Comparison of ENCODE assay signal across 37 cellular contexts in genomic region chr9:27331393-27331792, GRCh38. TPM values are rescaled to one million over a fixed set of nuclear protein-coding genes. Genes with fewer than 3 reads are reported as not detected.
"Had no signal": no experiment of that assay in that cellular context is flagged by ENCODE, and none has a peak within 500 bp of the region (broad histone marks: within the 10 kb centered on the region; RNA-seq: fewer than 3 reads in every experiment).

No MANE protein-coding gene starts in this region.

- H3K4me3 Mint-ChIP-seq: activated CD4-positive, alpha-beta memory T cell treated with anti-CD3 and anti-CD28 coated beads for 36 hours; activated CD4-positive, alpha-beta T cell treated with anti-CD3 and anti-CD28 coated beads for 36 hours; activated CD4-positive, alpha-beta T cell treated with anti-CD3 and anti-CD28 coated beads, Interleukin-2, amount 10 ng/mL, durations not matched to agents 24 days and 14 days; activated CD8-positive, alpha-beta memory T cell treated with anti-CD3 and anti-CD28 coated beads, Interleukin-2, amount 10 ng/mL, durations not matched to agents 7 days and 5 days; activated CD8-positive, alpha-beta T cell treated with anti-CD3 and anti-CD28 coated beads, Interleukin-2, amount 10 ng/mL, durations not matched to agents 7 days and 5 days; activated naive CD4-positive, alpha-beta T cell treated with anti-CD3 and anti-CD28 coated beads for 36 hours; activated naive CD4-positive, alpha-beta T cell treated with anti-CD3 and anti-CD28 coated beads, Interleukin-2, amount 50 U/mL, for 24 hours; activated naive CD8-positive, alpha-beta T cell treated with anti-CD3 and anti-CD28 coated beads for 36 hours; activated naive CD8-positive, alpha-beta T cell treated with anti-CD3 and anti-CD28 coated beads, Interleukin-2, amount 50 U/mL, for 24 hours; activated T-helper 1 cell treated with anti-CD3 and anti-CD28 coated beads, Interleukin-12 subunit alpha, Interleukin-12 subunit beta, Interleukin-2, Interleukin-4 antibody, amounts not matched to agents 30 ng/mL and 10 ng/mL and 1 ng/mL, durations not matched to agents 14 hours and 24 hours and 36 hours; central memory CD8-positive, alpha-beta T cell; dendritic cell treated with granulocyte-macrophage colony-stimulating factor and Interleukin-4, amounts not matched to agents 40 ng/mL and 50 ng/mL, for 4 days; endodermal cell had no signal

- H3K4me3 ChIP-seq: adrenal gland, body of pancreas, cardiac muscle cell, coronary artery, dorsolateral prefrontal cortex, gastrocnemius medialis, heart left ventricle had no signal

- H3K36me3 ChIP-seq: adrenal gland, cardiac muscle cell, gastrocnemius medialis, heart left ventricle had no signal

- ATAC-seq: activated CD4-positive, alpha-beta T cell treated with anti-CD3 and anti-CD28 coated beads for 36 hours; activated CD8-positive, alpha-beta memory T cell treated with anti-CD3 and anti-CD28 coated beads, Interleukin-2, amount 10 ng/mL, durations not matched to agents 7 days and 5 days; activated CD8-positive, alpha-beta T cell treated with anti-CD3 and anti-CD28 coated beads, Interleukin-2, amount 10 ng/mL, durations not matched to agents 7 days and 5 days; activated naive CD8-positive, alpha-beta T cell treated with anti-CD3 and anti-CD28 coated beads, Interleukin-2, amount 50 U/mL, for 24 hours; body of pancreas; esophagus mucosa; foreskin keratinocyte; gastrocnemius medialis; heart left ventricle had no signal

- H3K4me1 Mint-ChIP-seq: activated CD4-positive, alpha-beta T cell treated with anti-CD3 and anti-CD28 coated beads for 36 hours; activated CD8-positive, alpha-beta memory T cell treated with anti-CD3 and anti-CD28 coated beads, Interleukin-2, amount 10 ng/mL, durations not matched to agents 7 days and 5 days; activated naive CD4-positive, alpha-beta T cell treated with anti-CD3 and anti-CD28 coated beads, Interleukin-2, amount 50 U/mL, for 24 hours; activated naive CD8-positive, alpha-beta T cell treated with anti-CD3 and anti-CD28 coated beads for 36 hours; activated naive CD8-positive, alpha-beta T cell treated with anti-CD3 and anti-CD28 coated beads, Interleukin-2, amount 50 U/mL, for 24 hours; central memory CD8-positive, alpha-beta T cell had no signal

- H3K4me1 ChIP-seq: foreskin keratinocyte had no signal

- H3K36me3 Mint-ChIP-seq: activated CD4-positive, alpha-beta memory T cell treated with anti-CD3 and anti-CD28 coated beads for 36 hours; activated CD8-positive, alpha-beta memory T cell treated with anti-CD3 and anti-CD28 coated beads, Interleukin-2, amount 10 ng/mL, durations not matched to agents 7 days and 5 days; activated naive CD4-positive, alpha-beta T cell treated with anti-CD3 and anti-CD28 coated beads, Interleukin-2, amount 50 U/mL, for 24 hours; activated naive CD8-positive, alpha-beta T cell treated with anti-CD3 and anti-CD28 coated beads for 36 hours had no signal

- H3K27me3 Mint-ChIP-seq: dendritic cell treated with granulocyte-macrophage colony-stimulating factor and Interleukin-4, amounts not matched to agents 40 ng/mL and 50 ng/mL, for 4 days had no signal

- H3K27ac Mint-ChIP-seq: activated CD4-positive, alpha-beta memory T cell treated with anti-CD3 and anti-CD28 coated beads for 36 hours; activated CD4-positive, alpha-beta T cell treated with anti-CD3 and anti-CD28 coated beads for 36 hours; activated CD4-positive, alpha-beta T cell treated with anti-CD3 and anti-CD28 coated beads, Interleukin-2, amount 10 ng/mL, durations not matched to agents 24 days and 14 days; activated CD8-positive, alpha-beta memory T cell treated with anti-CD3 and anti-CD28 coated beads, Interleukin-2, amount 10 ng/mL, durations not matched to agents 7 days and 5 days; activated CD8-positive, alpha-beta T cell treated with anti-CD3 and anti-CD28 coated beads, Interleukin-2, amount 10 ng/mL, durations not matched to agents 7 days and 5 days; activated naive CD4-positive, alpha-beta T cell treated with anti-CD3 and anti-CD28 coated beads for 36 hours; activated naive CD4-positive, alpha-beta T cell treated with anti-CD3 and anti-CD28 coated beads, Interleukin-2, amount 50 U/mL, for 24 hours; activated naive CD8-positive, alpha-beta T cell treated with anti-CD3 and anti-CD28 coated beads for 36 hours; activated naive CD8-positive, alpha-beta T cell treated with anti-CD3 and anti-CD28 coated beads, Interleukin-2, amount 50 U/mL, for 24 hours; activated T-helper 1 cell treated with anti-CD3 and anti-CD28 coated beads, Interleukin-12 subunit alpha, Interleukin-12 subunit beta, Interleukin-2, Interleukin-4 antibody, amounts not matched to agents 30 ng/mL and 10 ng/mL and 1 ng/mL, durations not matched to agents 14 hours and 24 hours and 36 hours; activated T-helper 2 cell treated with anti-CD3 and anti-CD28 coated beads, Interferon-gamma antibody, Interleukin-2, Interleukin-4, amounts not matched to agents 10 μg/mL and 5 μg/mL and 100 μg/mL, durations not matched to agents 14 hours and 24 hours and 36 hours; dendritic cell treated with granulocyte-macrophage colony-stimulating factor and Interleukin-4, amounts not matched to agents 40 ng/mL and 50 ng/mL, for 4 days; endodermal cell had no signal

- H3K27me3 ChIP-seq: adrenal gland, body of pancreas, cardiac muscle cell, dorsolateral prefrontal cortex, foreskin keratinocyte, gastrocnemius medialis, heart left ventricle had no signal

- H3K9me3 ChIP-seq: adrenal gland, body of pancreas, gastrocnemius medialis, heart left ventricle had no signal

- H3K27ac ChIP-seq: adrenal gland, body of pancreas, cardiac muscle cell, coronary artery, foreskin keratinocyte, gastrocnemius medialis, heart left ventricle had no signal

- DNase-seq: activated CD4-positive, alpha-beta memory T cell treated with anti-CD3 and anti-CD28 coated beads for 36 hours; activated CD4-positive, alpha-beta T cell treated with anti-CD3 and anti-CD28 coated beads for 36 hours; activated CD4-positive, alpha-beta T cell treated with anti-CD3 and anti-CD28 coated beads, Interleukin-2, amount 10 ng/mL, durations not matched to agents 24 days and 14 days; activated CD4-positive, CD25-positive, alpha-beta regulatory T cell; activated CD4-positive, CD25-positive, alpha-beta regulatory T cell treated with anti-CD3 and anti-CD28 coated beads, Interleukin-2, amount 50 U/mL, for 72 hours; activated CD8-positive, alpha-beta memory T cell treated with anti-CD3 and anti-CD28 coated beads, Interleukin-2, amount 10 ng/mL, durations not matched to agents 7 days and 5 days; activated CD8-positive, alpha-beta memory T cell treated with anti-CD3 and anti-CD28 coated beads, Interleukin-2, amount 50 U/mL, for 4 hours; activated CD8-positive, alpha-beta T cell treated with anti-CD3 and anti-CD28 coated beads, Interleukin-2, amount 10 ng/mL, durations not matched to agents 7 days and 5 days; activated effector memory CD4-positive, alpha-beta T cell treated with anti-CD3 and anti-CD28 coated beads, Interleukin-2, amount 50 U/mL, for 16 hours; activated naive CD4-positive, alpha-beta T cell treated with anti-CD3 and anti-CD28 coated beads for 36 hours; activated naive CD8-positive, alpha-beta T cell treated with anti-CD3 and anti-CD28 coated beads for 36 hours; activated naive CD8-positive, alpha-beta T cell treated with anti-CD3 and anti-CD28 coated beads, Interleukin-2, amount 50 U/mL, for 24 hours; activated T-cell treated with anti-CD3 and anti-CD28 coated beads, Interleukin-2, amount 50 U/mL, for 1 hour; activated T-cell treated with anti-CD3 and anti-CD28 coated beads, Interleukin-2, amount 50 U/mL, for 48 hours; adrenal gland; amygdala; aorta; body of pancreas; dorsolateral prefrontal cortex; effector memory CD4-positive, alpha-beta T cell; endodermal cell; foreskin keratinocyte; gastrocnemius medialis; glutamatergic neuron; heart left ventricle; T-helper 1 cell; T-helper 2 cell had no signal

RNA-seq across cellular contexts. Expression of gene EQTN, which starts 34.4 kb away (rescaled TPM):
- total RNA-seq: activated CD4-positive, alpha-beta memory T cell treated with anti-CD3 and anti-CD28 coated beads for 36 hours; activated CD4-positive, alpha-beta T cell treated with anti-CD3 and anti-CD28 coated beads for 36 hours; activated CD4-positive, alpha-beta T cell treated with anti-CD3 and anti-CD28 coated beads, Interleukin-2, amount 10 ng/mL, durations not matched to agents 24 days and 14 days; activated CD8-positive, alpha-beta memory T cell treated with anti-CD3 and anti-CD28 coated beads for 36 hours; activated CD8-positive, alpha-beta memory T cell treated with anti-CD3 and anti-CD28 coated beads, Interleukin-2, amount 10 ng/mL, durations not matched to agents 7 days and 5 days; activated CD8-positive, alpha-beta T cell treated with anti-CD3 and anti-CD28 coated beads, Interleukin-2, amount 10 ng/mL, durations not matched to agents 7 days and 5 days; activated naive CD4-positive, alpha-beta T cell treated with anti-CD3 and anti-CD28 coated beads for 36 hours; activated naive CD8-positive, alpha-beta T cell treated with anti-CD3 and anti-CD28 coated beads for 36 hours; activated T-helper 1 cell treated with anti-CD3 and anti-CD28 coated beads, Interleukin-12 subunit alpha, Interleukin-12 subunit beta, Interleukin-2, Interleukin-4 antibody, amounts not matched to agents 30 ng/mL and 10 ng/mL and 1 ng/mL, durations not matched to agents 14 hours and 24 hours and 36 hours; activated T-helper 2 cell treated with anti-CD3 and anti-CD28 coated beads, Interferon-gamma antibody, Interleukin-2, Interleukin-4, amounts not matched to agents 10 μg/mL and 5 μg/mL and 100 μg/mL, durations not matched to agents 14 hours and 24 hours and 36 hours; adrenal gland; body of pancreas; cardiac muscle cell; endodermal cell; epithelial cell of proximal tubule; esophagus mucosa; foreskin keratinocyte; heart left ventricle had no signal
- polyA plus RNA-seq: cardiac muscle cell, heart left ventricle had no signal
